ENCODE assay signal across 2 cellular contexts in genomic region chr15:89852342-89853005, GRCh38.
TF ChIP-seq lines count a peak whose summit lies in the region.

No MANE protein-coding gene starts in this region.

TF ChIP-seq in IMR-90, 13 proteins besides CTCF, POLR2A, EP300 and RAD21:
- TF ChIP-seq RCOR1 (IDR thresholded peaks at IDR 0.05; ENCODE audit: insufficient replicate concordance, low read length) = no peak
- no peak for TF ChIP-seq NFE2L2 (IDR thresholded peaks at IDR 0.05; ENCODE audit: low read depth, low read length)
- TF ChIP-seq MAZ (IDR thresholded peaks at IDR 0.05; ENCODE audit: borderline replicate concordance, low read depth, low read length) = no peak
- TF ChIP-seq CHD1 (IDR thresholded peaks at IDR 0.05; ENCODE audit: low read depth, low read length) = no peak
- TF ChIP-seq FOS (IDR thresholded peaks at IDR 0.05; ENCODE audit: low read depth, low read length) = no peak
- no peak for TF ChIP-seq CEBPB (IDR thresholded peaks at IDR 0.05; ENCODE audit: low read depth, low read length)
- no peak for TF ChIP-seq MXI1 (IDR thresholded peaks at IDR 0.05; ENCODE audit: borderline replicate concordance, low read depth, low read length)
- no peak for TF ChIP-seq MAFK (IDR thresholded peaks at IDR 0.05; ENCODE audit: low read depth, low read length)
- no peak for TF ChIP-seq ELK1 (IDR thresholded peaks at IDR 0.05; ENCODE audit: borderline replicate concordance, low read depth, low read length)
- TF ChIP-seq RFX5 (IDR thresholded peaks at IDR 0.05; ENCODE audit: low read depth, low read length) = no peak

TF ChIP-seq in GM12878, 131 proteins besides CTCF, POLR2A, EP300 and RAD21:
- no peak for TF ChIP-seq ZNF207 (IDR thresholded peaks at IDR 0.05; ENCODE audit: borderline replicate concordance)
- no peak for TF ChIP-seq STAT1 (conservative IDR thresholded peaks at IDR 0.05)
- TF ChIP-seq DPF2 (IDR thresholded peaks at IDR 0.05) = no peak
- TF ChIP-seq HDAC2 (IDR thresholded peaks at IDR 0.05) = no peak
- TF ChIP-seq ZNF592 (IDR thresholded peaks at IDR 0.05) = no peak
- TF ChIP-seq POLR2AphosphoS2 (IDR thresholded peaks at IDR 0.05; ENCODE audit: low read depth, low read length) = no peak
- no peak for TF ChIP-seq PAX8 (IDR thresholded peaks at IDR 0.05)
- no peak for TF ChIP-seq IKZF2 (IDR thresholded peaks at IDR 0.05)
- TF ChIP-seq NR2F1 (conservative IDR thresholded peaks at IDR 0.05) = no peak
- TF ChIP-seq SREBF1 (IDR thresholded peaks at IDR 0.05; ENCODE audit: low read length) = no peak
- no peak for TF ChIP-seq ZBTB4 (CRISPR knock-in tag; IDR thresholded peaks at IDR 0.05)
- TF ChIP-seq PKNOX1 (IDR thresholded peaks at IDR 0.05) = no peak
